Comparison of ENCODE assay signal across 1 cellular context in genomic region chr10:79502561-79503309, GRCh38.
TF ChIP-seq lines count a peak whose summit lies in the region.

No MANE protein-coding gene starts in this region.

TF ChIP-seq in H1, 55 proteins besides CTCF, POLR2A, EP300 and RAD21:
- TF ChIP-seq TEAD4 (IDR thresholded peaks at IDR 0.05; ENCODE audit: low read depth, low read length), result peak; percentile 27; the same call in 1 of the 2 replicates
- TF ChIP-seq SP1 (IDR thresholded peaks at IDR 0.05; ENCODE audit: low read depth, low read length), result no peak
